Comparison of ENCODE assay signal across 1 cellular context in genomic region chr5:177496111-177497010, GRCh38.
TF ChIP-seq lines count a peak whose summit lies in the region.

No MANE protein-coding gene starts in this region.

TF ChIP-seq in K562, 482 proteins besides CTCF, POLR2A, EP300 and RAD21 (continues in another document):
- TF ChIP-seq ZNF146 (CRISPR knock-in tag; IDR thresholded peaks at IDR 0.05; ENCODE audit: unreplicated experiment), result no peak
- TF ChIP-seq ZNF224 (CRISPR knock-in tag; IDR thresholded peaks at IDR 0.05), result 0 out of 2 replicates have a peak, but pooled peaks have one; percentile 50
- TF ChIP-seq ELF1 (tag; IDR thresholded peaks at IDR 0.05), result no peak
- TF ChIP-seq, protein P1, sequence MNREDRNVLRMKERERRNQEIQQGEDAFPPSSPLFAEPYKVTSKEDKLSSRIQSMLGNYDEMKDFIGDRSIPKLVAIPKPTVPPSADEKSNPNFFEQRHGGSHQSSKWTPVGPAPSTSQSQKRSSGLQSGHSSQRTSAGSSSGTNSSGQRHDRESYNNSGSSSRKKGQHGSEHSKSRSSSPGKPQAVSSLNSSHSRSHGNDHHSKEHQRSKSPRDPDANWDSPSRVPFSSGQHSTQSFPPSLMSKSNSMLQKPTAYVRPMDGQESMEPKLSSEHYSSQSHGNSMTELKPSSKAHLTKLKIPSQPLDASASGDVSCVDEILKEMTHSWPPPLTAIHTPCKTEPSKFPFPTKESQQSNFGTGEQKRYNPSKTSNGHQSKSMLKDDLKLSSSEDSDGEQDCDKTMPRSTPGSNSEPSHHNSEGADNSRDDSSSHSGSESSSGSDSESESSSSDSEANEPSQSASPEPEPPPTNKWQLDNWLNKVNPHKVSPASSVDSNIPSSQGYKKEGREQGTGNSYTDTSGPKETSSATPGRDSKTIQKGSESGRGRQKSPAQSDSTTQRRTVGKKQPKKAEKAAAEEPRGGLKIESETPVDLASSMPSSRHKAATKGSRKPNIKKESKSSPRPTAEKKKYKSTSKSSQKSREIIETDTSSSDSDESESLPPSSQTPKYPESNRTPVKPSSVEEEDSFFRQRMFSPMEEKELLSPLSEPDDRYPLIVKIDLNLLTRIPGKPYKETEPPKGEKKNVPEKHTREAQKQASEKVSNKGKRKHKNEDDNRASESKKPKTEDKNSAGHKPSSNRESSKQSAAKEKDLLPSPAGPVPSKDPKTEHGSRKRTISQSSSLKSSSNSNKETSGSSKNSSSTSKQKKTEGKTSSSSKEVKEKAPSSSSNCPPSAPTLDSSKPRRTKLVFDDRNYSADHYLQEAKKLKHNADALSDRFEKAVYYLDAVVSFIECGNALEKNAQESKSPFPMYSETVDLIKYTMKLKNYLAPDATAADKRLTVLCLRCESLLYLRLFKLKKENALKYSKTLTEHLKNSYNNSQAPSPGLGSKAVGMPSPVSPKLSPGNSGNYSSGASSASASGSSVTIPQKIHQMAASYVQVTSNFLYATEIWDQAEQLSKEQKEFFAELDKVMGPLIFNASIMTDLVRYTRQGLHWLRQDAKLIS (CRISPR knock-in tag; IDR thresholded peaks at IDR 0.05), result peak; percentile 87; the same call in 1 of the 2 replicates
- peak; percentile 78 for TF ChIP-seq RBFOX2 (IDR thresholded peaks at IDR 0.05; ENCODE audit: low read depth, low read length)
- TF ChIP-seq ZBTB1 (CRISPR knock-in tag; IDR thresholded peaks at IDR 0.05; ENCODE audit: borderline replicate concordance, low read depth), result 0 out of 2 replicates have a peak, but pooled peaks have one; percentile 59
- no peak for TF ChIP-seq ARID3A (IDR thresholded peaks at IDR 0.05; ENCODE audit: borderline replicate concordance, low read depth, low read length)
- peak; percentile 32 for TF ChIP-seq ZFP36 (IDR thresholded peaks at IDR 0.05; ENCODE audit: low read depth, low read length, partially characterized antibody)
- TF ChIP-seq NFIC (IDR thresholded peaks at IDR 0.05), result peak; percentile 82
- TF ChIP-seq, protein P2, sequence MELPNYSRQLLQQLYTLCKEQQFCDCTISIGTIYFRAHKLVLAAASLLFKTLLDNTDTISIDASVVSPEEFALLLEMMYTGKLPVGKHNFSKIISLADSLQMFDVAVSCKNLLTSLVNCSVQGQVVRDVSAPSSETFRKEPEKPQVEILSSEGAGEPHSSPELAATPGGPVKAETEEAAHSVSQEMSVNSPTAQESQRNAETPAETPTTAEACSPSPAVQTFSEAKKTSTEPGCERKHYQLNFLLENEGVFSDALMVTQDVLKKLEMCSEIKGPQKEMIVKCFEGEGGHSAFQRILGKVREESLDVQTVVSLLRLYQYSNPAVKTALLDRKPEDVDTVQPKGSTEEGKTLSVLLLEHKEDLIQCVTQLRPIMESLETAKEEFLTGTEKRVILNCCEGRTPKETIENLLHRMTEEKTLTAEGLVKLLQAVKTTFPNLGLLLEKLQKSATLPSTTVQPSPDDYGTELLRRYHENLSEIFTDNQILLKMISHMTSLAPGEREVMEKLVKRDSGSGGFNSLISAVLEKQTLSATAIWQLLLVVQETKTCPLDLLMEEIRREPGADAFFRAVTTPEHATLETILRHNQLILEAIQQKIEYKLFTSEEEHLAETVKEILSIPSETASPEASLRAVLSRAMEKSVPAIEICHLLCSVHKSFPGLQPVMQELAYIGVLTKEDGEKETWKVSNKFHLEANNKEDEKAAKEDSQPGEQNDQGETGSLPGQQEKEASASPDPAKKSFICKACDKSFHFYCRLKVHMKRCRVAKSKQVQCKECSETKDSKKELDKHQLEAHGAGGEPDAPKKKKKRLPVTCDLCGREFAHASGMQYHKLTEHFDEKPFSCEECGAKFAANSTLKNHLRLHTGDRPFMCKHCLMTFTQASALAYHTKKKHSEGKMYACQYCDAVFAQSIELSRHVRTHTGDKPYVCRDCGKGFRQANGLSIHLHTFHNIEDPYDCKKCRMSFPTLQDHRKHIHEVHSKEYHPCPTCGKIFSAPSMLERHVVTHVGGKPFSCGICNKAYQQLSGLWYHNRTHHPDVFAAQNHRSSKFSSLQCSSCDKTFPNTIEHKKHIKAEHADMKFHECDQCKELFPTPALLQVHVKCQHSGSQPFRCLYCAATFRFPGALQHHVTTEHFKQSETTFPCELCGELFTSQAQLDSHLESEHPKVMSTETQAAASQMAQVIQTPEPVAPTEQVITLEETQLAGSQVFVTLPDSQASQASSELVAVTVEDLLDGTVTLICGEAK (IDR thresholded peaks at IDR 0.05), result peak; percentile 33; the same call in 1 of the 2 replicates
- TF ChIP-seq, protein P2 (CRISPR knock-in tag; IDR thresholded peaks at IDR 0.05), result no peak
- TF ChIP-seq SMAD4 (CRISPR knock-in tag; conservative IDR thresholded peaks at IDR 0.05), result 0 out of 2 replicates have a peak, but pooled peaks have one; percentile 23
- TF ChIP-seq NFIX (CRISPR knock-in tag; IDR thresholded peaks at IDR 0.05; ENCODE audit: low read depth), result no peak
- peak; percentile 39; the same call in 1 of the 2 replicates for TF ChIP-seq ZBTB17 (CRISPR knock-in tag; IDR thresholded peaks at IDR 0.05)
- TF ChIP-seq TBP (optimal IDR thresholded peaks at IDR 0.05; ENCODE audit: low read depth, low read length), result peak; percentile 93
- peak; percentile 59 for TF ChIP-seq JUND (IDR thresholded peaks at IDR 0.05; ENCODE audit: borderline replicate concordance, low read depth, low read length)
- TF ChIP-seq JUND (tag; IDR thresholded peaks at IDR 0.05; ENCODE audit: borderline replicate concordance, low read depth, low read length), result no peak; the same call in 2 of the 3 replicates
- peak; percentile 76 for TF ChIP-seq ZFX (CRISPR knock-in tag; IDR thresholded peaks at IDR 0.05)
- TF ChIP-seq CCNT2 (IDR thresholded peaks at IDR 0.05; ENCODE audit: borderline replicate concordance, extremely low read depth, insufficient read length, low read depth, low read length), result peak; percentile 76
- TF ChIP-seq, protein P3, sequence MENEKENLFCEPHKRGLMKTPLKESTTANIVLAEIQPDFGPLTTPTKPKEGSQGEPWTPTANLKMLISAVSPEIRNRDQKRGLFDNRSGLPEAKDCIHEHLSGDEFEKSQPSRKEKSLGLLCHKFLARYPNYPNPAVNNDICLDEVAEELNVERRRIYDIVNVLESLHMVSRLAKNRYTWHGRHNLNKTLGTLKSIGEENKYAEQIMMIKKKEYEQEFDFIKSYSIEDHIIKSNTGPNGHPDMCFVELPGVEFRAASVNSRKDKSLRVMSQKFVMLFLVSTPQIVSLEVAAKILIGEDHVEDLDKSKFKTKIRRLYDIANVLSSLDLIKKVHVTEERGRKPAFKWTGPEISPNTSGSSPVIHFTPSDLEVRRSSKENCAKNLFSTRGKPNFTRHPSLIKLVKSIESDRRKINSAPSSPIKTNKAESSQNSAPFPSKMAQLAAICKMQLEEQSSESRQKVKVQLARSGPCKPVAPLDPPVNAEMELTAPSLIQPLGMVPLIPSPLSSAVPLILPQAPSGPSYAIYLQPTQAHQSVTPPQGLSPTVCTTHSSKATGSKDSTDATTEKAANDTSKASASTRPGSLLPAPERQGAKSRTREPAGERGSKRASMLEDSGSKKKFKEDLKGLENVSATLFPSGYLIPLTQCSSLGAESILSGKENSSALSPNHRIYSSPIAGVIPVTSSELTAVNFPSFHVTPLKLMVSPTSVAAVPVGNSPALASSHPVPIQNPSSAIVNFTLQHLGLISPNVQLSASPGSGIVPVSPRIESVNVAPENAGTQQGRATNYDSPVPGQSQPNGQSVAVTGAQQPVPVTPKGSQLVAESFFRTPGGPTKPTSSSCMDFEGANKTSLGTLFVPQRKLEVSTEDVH (IDR thresholded peaks at IDR 0.05; ENCODE audit: low read depth, partially characterized antibody), result no peak
- TF ChIP-seq CCAR2 (IDR thresholded peaks at IDR 0.05; ENCODE audit: low read depth, low read length), result no peak
- TF ChIP-seq POLR2B (IDR thresholded peaks at IDR 0.05; ENCODE audit: low read depth, partially characterized antibody), result peak; percentile 17
- no peak for TF ChIP-seq CREB1 (IDR thresholded peaks at IDR 0.05)
- 0 out of 2 replicates have a peak, but pooled peaks have one; percentile 27 for TF ChIP-seq CREB1 (CRISPR knock-in tag; IDR thresholded peaks at IDR 0.05)
- TF ChIP-seq, protein P4, sequence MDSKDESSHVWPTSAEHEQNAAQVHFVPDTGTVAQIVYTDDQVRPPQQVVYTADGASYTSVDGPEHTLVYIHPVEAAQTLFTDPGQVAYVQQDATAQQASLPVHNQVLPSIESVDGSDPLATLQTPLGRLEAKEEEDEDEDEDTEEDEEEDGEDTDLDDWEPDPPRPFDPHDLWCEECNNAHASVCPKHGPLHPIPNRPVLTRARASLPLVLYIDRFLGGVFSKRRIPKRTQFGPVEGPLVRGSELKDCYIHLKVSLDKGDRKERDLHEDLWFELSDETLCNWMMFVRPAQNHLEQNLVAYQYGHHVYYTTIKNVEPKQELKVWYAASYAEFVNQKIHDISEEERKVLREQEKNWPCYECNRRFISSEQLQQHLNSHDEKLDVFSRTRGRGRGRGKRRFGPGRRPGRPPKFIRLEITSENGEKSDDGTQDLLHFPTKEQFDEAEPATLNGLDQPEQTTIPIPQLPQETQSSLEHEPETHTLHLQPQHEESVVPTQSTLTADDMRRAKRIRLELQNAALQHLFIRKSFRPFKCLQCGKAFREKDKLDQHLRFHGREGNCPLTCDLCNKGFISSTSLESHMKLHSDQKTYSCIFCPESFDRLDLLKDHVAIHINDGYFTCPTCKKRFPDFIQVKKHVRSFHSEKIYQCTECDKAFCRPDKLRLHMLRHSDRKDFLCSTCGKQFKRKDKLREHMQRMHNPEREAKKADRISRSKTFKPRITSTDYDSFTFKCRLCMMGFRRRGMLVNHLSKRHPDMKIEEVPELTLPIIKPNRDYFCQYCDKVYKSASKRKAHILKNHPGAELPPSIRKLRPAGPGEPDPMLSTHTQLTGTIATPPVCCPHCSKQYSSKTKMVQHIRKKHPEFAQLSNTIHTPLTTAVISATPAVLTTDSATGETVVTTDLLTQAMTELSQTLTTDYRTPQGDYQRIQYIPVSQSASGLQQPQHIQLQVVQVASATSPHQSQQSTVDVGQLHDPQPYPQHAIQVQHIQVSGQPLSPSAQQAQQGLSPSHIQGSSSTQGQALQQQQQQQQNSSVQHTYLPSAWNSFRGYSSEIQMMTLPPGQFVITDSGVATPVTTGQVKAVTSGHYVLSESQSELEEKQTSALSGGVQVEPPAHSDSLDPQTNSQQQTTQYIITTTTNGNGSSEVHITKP (IDR thresholded peaks at IDR 0.05; ENCODE audit: partially characterized antibody), result peak; percentile 64
- peak; percentile 59; the same call in 1 of the 2 replicates for TF ChIP-seq LCOR (CRISPR knock-in tag; IDR thresholded peaks at IDR 0.05)
- peak; percentile 87 for TF ChIP-seq TAF1 (IDR thresholded peaks at IDR 0.05; ENCODE audit: control insufficient read depth, extremely low read depth, insufficient read depth, low read length, severe bottlenecking)
- TF ChIP-seq, protein P5, sequence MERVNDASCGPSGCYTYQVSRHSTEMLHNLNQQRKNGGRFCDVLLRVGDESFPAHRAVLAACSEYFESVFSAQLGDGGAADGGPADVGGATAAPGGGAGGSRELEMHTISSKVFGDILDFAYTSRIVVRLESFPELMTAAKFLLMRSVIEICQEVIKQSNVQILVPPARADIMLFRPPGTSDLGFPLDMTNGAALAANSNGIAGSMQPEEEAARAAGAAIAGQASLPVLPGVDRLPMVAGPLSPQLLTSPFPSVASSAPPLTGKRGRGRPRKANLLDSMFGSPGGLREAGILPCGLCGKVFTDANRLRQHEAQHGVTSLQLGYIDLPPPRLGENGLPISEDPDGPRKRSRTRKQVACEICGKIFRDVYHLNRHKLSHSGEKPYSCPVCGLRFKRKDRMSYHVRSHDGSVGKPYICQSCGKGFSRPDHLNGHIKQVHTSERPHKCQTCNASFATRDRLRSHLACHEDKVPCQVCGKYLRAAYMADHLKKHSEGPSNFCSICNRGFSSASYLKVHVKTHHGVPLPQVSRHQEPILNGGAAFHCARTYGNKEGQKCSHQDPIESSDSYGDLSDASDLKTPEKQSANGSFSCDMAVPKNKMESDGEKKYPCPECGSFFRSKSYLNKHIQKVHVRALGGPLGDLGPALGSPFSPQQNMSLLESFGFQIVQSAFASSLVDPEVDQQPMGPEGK (CRISPR knock-in tag; IDR thresholded peaks at IDR 0.05; ENCODE audit: borderline replicate concordance), result no peak
- peak; percentile 82 for TF ChIP-seq FOSL1 (tag; conservative IDR thresholded peaks at IDR 0.05)
- TF ChIP-seq ZNF124 (CRISPR knock-in tag; IDR thresholded peaks at IDR 0.05), result no peak
- TF ChIP-seq NFXL1 (CRISPR knock-in tag; IDR thresholded peaks at IDR 0.05), result no peak
- TF ChIP-seq IFI16 (CRISPR knock-in tag; IDR thresholded peaks at IDR 0.05), result no peak
- peak; percentile 89 for TF ChIP-seq ZBTB7A (IDR thresholded peaks at IDR 0.05; ENCODE audit: borderline replicate concordance, control insufficient read depth, low read depth, low read length)
- peak in 1 of 3 experiments; percentile 33 for TF ChIP-seq YY1 (IDR thresholded peaks at IDR 0.05; ENCODE audit: borderline replicate concordance in 1 of 3, control insufficient read depth in 1 of 3, extremely low read depth in 1 of 3, insufficient read depth in 3 of 3, insufficient read length in 1 of 3, insufficient replicate concordance in 2 of 3, low read depth in 1 of 3, low read length in 2 of 3)
